8 cellular contexts compared by ENCODE assay signal in the genomic region with DNA sequence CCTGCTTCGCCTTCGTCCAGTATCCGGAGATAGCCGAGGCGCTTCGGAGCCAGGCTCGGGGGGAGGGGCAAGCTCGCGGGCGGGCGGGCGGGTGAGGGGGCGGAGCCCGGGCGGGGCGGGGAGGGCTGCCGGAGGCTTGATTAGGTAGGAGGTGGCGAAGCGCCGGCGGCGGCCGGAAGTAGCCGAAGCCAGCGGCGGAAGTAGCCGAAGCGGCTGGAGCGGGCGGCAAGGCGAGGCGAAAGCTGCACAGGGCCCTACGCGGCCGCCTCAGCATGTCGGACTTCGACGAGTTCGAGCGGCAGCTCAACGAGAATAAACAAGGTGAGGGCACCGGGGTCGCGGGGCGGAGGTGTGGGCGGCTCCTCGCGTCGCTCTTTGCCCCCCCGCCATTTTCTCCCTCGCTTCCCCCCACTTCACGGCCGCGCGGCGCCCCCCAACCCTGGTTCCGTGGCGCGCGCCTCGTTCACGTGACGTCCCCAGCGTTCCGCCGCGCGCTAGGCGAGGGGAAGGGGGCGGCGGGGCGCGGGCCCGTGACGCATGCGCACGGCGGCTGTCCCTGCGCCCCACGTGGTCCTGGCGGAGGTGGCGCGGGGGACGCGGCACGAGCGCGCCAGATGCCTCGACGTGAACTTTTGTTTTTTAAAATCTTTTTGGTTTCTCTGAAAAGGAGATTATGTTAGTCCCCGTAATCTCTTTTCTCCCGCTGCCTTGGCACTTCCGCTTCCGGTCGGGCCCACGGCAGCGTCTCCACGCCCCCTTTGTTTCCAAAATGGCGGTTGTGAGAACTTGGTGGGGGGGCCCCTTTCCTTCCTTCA. TPM values are rescaled to one million over a fixed set of nuclear protein-coding genes. Genes with fewer than 3 reads are reported as not detected.
A peak's percentile ranks its signal among the peaks of the same experiment; 100 is the strongest.
DNase-seq lines count a peak whose midpoint lies in the region; ATAC-seq and TF ChIP-seq lines count a peak whose summit lies in the region.

Gene U2AF2, plus strand, starts transcription at position 203 of the 815 bp plus-strand sequence. Its CDS starts 70 bp downstream, at position 273.

- H3K9me3 Mint-ChIP-seq in naive thymus-derived CD4-positive, alpha-beta T cell = peaks cover 0 to 10% (median 0%) of the 10 kb centered on the region in 11 donors
- no peaks in the 10 kb centered on the region for H3K9me3 Mint-ChIP-seq in stimulated activated naive B cell treated with anti-CD40 and anti-IgM and Interleukin-4, amounts not matched to agents 10 μg/mL and 1 μg/mL and 100 μg/mL, for 72 hours

- peaks cover 0 to 15% (median 0%) of the 10 kb centered on the region in 3 donors for H3K36me3 ChIP-seq in Peyer's patch
- peaks cover 5 to 25% (median 12%) of the 10 kb centered on the region in 3 experiments for H3K36me3 ChIP-seq in naive thymus-derived CD4-positive, alpha-beta T cell (ENCODE audit: control insufficient read depth in 2 of 3, insufficient read depth in 3 of 3, low read length in 3 of 3)

- H3K27me3 Mint-ChIP-seq in naive thymus-derived CD4-positive, alpha-beta T cell = peaks cover 0 to 2% (median 0%) of the 10 kb centered on the region in 5 donors
- no peaks in the 10 kb centered on the region for H3K27me3 Mint-ChIP-seq in stimulated activated naive B cell treated with anti-CD40 and anti-IgM and Interleukin-4, amounts not matched to agents 10 μg/mL and 1 μg/mL and 100 μg/mL, for 72 hours

- peak; percentile 57 to 68 for TF ChIP-seq POLR2A in Peyer's patch (IDR thresholded peaks at IDR 0.05)

- POLR2A ChIA-PET in naive thymus-derived CD4-positive, alpha-beta T cell (lab: Charles Lee) = interaction anchor here (0.5 to 1.7 kb wide), 39 partner anchors 8 to 1518 kb away, joined by 3 to 25 read pairs (median 4); partner anchors contain the start of genes CNOT3, FIZ1, HSPBP1 and ISOC2

- TF ChIP-seq EP300 in Ishikawa (IDR thresholded peaks at IDR 0.05; ENCODE audit: borderline replicate concordance) = no peak

- no peaks in the 10 kb centered on the region for H3K9me3 ChIP-seq in Peyer's patch
- no peaks in the 10 kb centered on the region for H3K9me3 ChIP-seq in naive thymus-derived CD4-positive, alpha-beta T cell (ENCODE audit: control insufficient read depth in 2 of 3, low read length in 3 of 3)

- no peaks in the 10 kb centered on the region for H3K27me3 ChIP-seq in Peyer's patch
- H3K27me3 ChIP-seq in naive thymus-derived CD4-positive, alpha-beta T cell (ENCODE audit: control insufficient read depth in 2 of 2, insufficient read depth in 2 of 2, low read length in 2 of 2) = no peaks in the 10 kb centered on the region

- peaks cover 8 to 48% (median 38%) of the 10 kb centered on the region in 4 donors for H3K4me1 ChIP-seq in Peyer's patch
- H3K4me1 ChIP-seq in naive thymus-derived CD4-positive, alpha-beta T cell (ENCODE audit: control insufficient read depth in 2 of 2, insufficient read depth in 2 of 2, low read length in 2 of 2) = peaks cover 31 to 41% of the 10 kb centered on the region in 2 donors

- DNase-seq in DMS53 (lab: John Stamatoyannopoulos, UW) = peak; percentile 96
- peak; percentile 94 to 99 (median 98) for DNase-seq in Peyer's patch
- DNase-seq in activated T-helper 1 cell treated with Interleukin-2 at 50 U/mL for 16 hours (ENCODE audit: low read depth) = peak; percentile 95
- peak; percentile 89 for DNase-seq in fibroblast of gingiva (ENCODE audit: low read depth)
- DNase-seq in naive thymus-derived CD4-positive, alpha-beta T cell = peak; percentile 86 to 98 (median 95)
- peak; percentile 92 for DNase-seq in stimulated activated naive B cell treated with anti-CD40 and anti-IgM and Interleukin-4, amounts not matched to agents 10 μg/mL and 1 μg/mL and 100 μg/mL, for 72 hours

- no peak for TF ChIP-seq RAD21 in Ishikawa (IDR thresholded peaks at IDR 0.05; ENCODE audit: low read depth)

- peak within 1 kb of the TSS; percentile 95 to 100 (median 99) for H3K27ac Mint-ChIP-seq in naive thymus-derived CD4-positive, alpha-beta T cell
- peak within 1 kb of the TSS; percentile 99 for H3K27ac Mint-ChIP-seq in stimulated activated naive B cell treated with anti-CD40 and anti-IgM and Interleukin-4, amounts not matched to agents 10 μg/mL and 1 μg/mL and 100 μg/mL, for 72 hours

- peak within 1 kb of the TSS; percentile 66 to 99 (median 83) for H3K4me3 ChIP-seq in Peyer's patch
- H3K4me3 ChIP-seq in naive thymus-derived CD4-positive, alpha-beta T cell (ENCODE audit: low read length) = peak within 1 kb of the TSS; percentile 98

- H3K36me3 Mint-ChIP-seq in naive thymus-derived CD4-positive, alpha-beta T cell = peaks cover 0 to 18% (median 9%) of the 10 kb centered on the region in 5 donors
- peaks cover 42 to 53% of the 10 kb centered on the region in 2 donors for H3K36me3 Mint-ChIP-seq in stimulated activated naive B cell treated with anti-CD40 and anti-IgM and Interleukin-4, amounts not matched to agents 10 μg/mL and 1 μg/mL and 100 μg/mL, for 72 hours

- H3K4me1 Mint-ChIP-seq in naive thymus-derived CD4-positive, alpha-beta T cell = peaks cover 34 to 56% (median 40%) of the 10 kb centered on the region in 7 donors
- H3K4me1 Mint-ChIP-seq in stimulated activated naive B cell treated with anti-CD40 and anti-IgM and Interleukin-4, amounts not matched to agents 10 μg/mL and 1 μg/mL and 100 μg/mL, for 72 hours = peaks cover 41 to 63% of the 10 kb centered on the region in 2 donors

- peak; percentile 31 for ATAC-seq in GM21576 (IDR thresholded peaks at IDR 0.05; ENCODE audit: unreplicated experiment)
- peak; percentile 70 for ATAC-seq in naive thymus-derived CD4-positive, alpha-beta T cell
- peak; percentile 60 for ATAC-seq in stimulated activated naive B cell treated with anti-CD40 and anti-IgM and Interleukin-4, amounts not matched to agents 10 μg/mL and 1 μg/mL and 100 μg/mL, for 72 hours (replicated peaks)

- TF ChIP-seq CTCF in Peyer's patch (IDR thresholded peaks at IDR 0.05) = peak in 1 of 6 experiments; percentile 3

- CTCF ChIA-PET in naive thymus-derived CD4-positive, alpha-beta T cell (lab: Charles Lee) = interaction anchor here (0.9 to 1.4 kb wide), 6 partner anchors 12 to 56 kb away, joined by 3 to 10 read pairs (median 6); partner anchors contain the start of genes FIZ1 and ZNF581

- intact Hi-C loops in naive thymus-derived CD4-positive, alpha-beta T cell (cut with micrococcal nuclease) = loop anchor here (1.0 to 10.0 kb wide), 18 partner anchors 12 to 1788 kb away; partner anchors contain the start of genes EPN1 (in 2 of the 2), FIZ1 (in 2 of the 2), KMT5C (in 2 of the 2) and PPP1R12C (in 2 of the 2)

- peak within 1 kb of the TSS; percentile 97 to 100 (median 98) for H3K27ac ChIP-seq in Peyer's patch
- H3K27ac ChIP-seq in naive thymus-derived CD4-positive, alpha-beta T cell (ENCODE audit: low read depth, low read length) = peak within 1 kb of the TSS; percentile 99

- peak within 1 kb of the TSS; percentile 83 to 99 (median 96) for H3K4me3 Mint-ChIP-seq in naive thymus-derived CD4-positive, alpha-beta T cell
- H3K4me3 Mint-ChIP-seq in stimulated activated naive B cell treated with anti-CD40 and anti-IgM and Interleukin-4, amounts not matched to agents 10 μg/mL and 1 μg/mL and 100 μg/mL, for 72 hours = peak within 1 kb of the TSS; percentile 90

TF ChIP-seq in Ishikawa, 13 proteins besides CTCF, POLR2A, EP300 and RAD21:
- TF ChIP-seq YY1 (IDR thresholded peaks at IDR 0.05; ENCODE audit: low read depth) = peak; percentile 91
- TF ChIP-seq, protein P1, sequence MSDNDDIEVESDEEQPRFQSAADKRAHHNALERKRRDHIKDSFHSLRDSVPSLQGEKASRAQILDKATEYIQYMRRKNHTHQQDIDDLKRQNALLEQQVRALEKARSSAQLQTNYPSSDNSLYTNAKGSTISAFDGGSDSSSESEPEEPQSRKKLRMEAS (IDR thresholded peaks at IDR 0.05) = peak; percentile 95
- no peak for TF ChIP-seq CEBPB (IDR thresholded peaks at IDR 0.05)
- TF ChIP-seq, protein P2, sequence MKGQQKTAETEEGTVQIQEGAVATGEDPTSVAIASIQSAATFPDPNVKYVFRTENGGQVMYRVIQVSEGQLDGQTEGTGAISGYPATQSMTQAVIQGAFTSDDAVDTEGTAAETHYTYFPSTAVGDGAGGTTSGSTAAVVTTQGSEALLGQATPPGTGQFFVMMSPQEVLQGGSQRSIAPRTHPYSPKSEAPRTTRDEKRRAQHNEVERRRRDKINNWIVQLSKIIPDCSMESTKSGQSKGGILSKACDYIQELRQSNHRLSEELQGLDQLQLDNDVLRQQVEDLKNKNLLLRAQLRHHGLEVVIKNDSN (IDR thresholded peaks at IDR 0.05) = peak; percentile 94
- TF ChIP-seq NFIC (IDR thresholded peaks at IDR 0.05) = no peak
- peak; percentile 53 for TF ChIP-seq TAF1 (IDR thresholded peaks at IDR 0.05; ENCODE audit: low read depth)
- peak; percentile 32; the same call in 1 of the 2 replicates for TF ChIP-seq CREB1 (IDR thresholded peaks at IDR 0.05; ENCODE audit: low read depth)
- peak; percentile 22; the same call in 1 of the 2 replicates for TF ChIP-seq EGR1 (IDR thresholded peaks at IDR 0.05)
- TF ChIP-seq, protein P3, sequence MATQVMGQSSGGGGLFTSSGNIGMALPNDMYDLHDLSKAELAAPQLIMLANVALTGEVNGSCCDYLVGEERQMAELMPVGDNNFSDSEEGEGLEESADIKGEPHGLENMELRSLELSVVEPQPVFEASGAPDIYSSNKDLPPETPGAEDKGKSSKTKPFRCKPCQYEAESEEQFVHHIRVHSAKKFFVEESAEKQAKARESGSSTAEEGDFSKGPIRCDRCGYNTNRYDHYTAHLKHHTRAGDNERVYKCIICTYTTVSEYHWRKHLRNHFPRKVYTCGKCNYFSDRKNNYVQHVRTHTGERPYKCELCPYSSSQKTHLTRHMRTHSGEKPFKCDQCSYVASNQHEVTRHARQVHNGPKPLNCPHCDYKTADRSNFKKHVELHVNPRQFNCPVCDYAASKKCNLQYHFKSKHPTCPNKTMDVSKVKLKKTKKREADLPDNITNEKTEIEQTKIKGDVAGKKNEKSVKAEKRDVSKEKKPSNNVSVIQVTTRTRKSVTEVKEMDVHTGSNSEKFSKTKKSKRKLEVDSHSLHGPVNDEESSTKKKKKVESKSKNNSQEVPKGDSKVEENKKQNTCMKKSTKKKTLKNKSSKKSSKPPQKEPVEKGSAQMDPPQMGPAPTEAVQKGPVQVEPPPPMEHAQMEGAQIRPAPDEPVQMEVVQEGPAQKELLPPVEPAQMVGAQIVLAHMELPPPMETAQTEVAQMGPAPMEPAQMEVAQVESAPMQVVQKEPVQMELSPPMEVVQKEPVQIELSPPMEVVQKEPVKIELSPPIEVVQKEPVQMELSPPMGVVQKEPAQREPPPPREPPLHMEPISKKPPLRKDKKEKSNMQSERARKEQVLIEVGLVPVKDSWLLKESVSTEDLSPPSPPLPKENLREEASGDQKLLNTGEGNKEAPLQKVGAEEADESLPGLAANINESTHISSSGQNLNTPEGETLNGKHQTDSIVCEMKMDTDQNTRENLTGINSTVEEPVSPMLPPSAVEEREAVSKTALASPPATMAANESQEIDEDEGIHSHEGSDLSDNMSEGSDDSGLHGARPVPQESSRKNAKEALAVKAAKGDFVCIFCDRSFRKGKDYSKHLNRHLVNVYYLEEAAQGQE (IDR thresholded peaks at IDR 0.05; ENCODE audit: low read depth) = no peak
TF ChIP-seq in Ishikawa: peak in this region for 6.

RNA-seq across cellular contexts. Expression of gene U2AF2, which starts in this region (rescaled TPM):
- total RNA-seq in Peyer's patch = 100 to 1,000 TPM; 132 to 292 (median 159) TPM
- total RNA-seq in naive thymus-derived CD4-positive, alpha-beta T cell = 100 to 1,000 TPM; 253 to 284 (median 266) TPM
- polyA plus RNA-seq in naive thymus-derived CD4-positive, alpha-beta T cell = 1 to 10 TPM; 5.7 to 9.8 TPM

Comparison
In these comparisons a context has a peak if more than half of its experiments do, and no peak if none do; other contexts are left out.
1. Peak in every context shown above with its lines: DNase-seq, ATAC-seq, H3K4me3 ChIP-seq and H3K27ac ChIP-seq.